ENCODE assay signal across 1 cellular context in the genomic region with DNA sequence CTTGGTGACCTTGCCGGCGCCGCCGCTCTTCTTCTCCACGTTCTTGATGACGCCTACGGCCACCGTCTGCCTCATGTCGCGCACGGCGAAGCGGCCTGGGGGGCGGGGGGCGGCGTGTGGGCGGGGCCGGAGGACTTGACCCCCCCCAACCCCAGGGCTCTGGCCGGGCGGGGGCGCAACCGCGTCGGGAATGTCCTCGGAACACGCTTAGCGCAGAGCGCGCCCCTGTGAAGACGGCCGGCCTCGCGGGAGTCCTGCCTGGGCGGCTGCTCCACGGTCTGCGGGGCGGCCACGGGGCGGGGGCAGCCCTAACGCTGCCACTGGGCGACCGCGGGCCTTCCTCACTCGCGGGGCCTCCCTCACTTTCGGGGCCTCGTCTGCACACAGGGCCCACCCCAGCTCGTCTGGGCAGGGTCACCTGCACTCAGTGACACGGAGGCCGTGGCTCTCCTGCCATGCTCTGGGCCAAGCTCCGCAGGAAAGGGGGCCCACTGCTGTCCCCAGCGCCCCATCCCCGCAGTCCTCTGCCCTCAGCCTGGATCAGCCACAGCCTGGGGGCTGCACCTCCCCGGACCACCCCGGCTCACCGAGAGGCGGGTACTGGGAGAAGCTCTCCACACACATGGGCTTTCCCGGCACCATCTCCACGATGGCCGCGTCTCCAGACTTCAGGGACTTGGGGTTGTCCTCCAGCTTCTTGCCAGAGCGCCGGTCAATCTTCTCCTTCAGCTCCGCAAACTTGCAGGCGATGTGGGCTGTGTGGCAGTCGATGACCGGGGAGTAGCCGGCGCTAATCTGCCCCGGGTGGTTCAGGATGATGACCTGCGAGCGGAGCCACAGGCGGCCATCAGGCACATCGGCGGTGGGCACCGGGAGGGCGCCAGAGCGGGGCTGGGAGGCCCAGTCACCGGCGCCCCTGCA.
TF ChIP-seq lines count a peak whose summit lies in the region.

No MANE protein-coding gene starts in this region.

TF ChIP-seq in neural cell, 6 proteins besides CTCF, POLR2A, EP300 and RAD21:
- no peak for TF ChIP-seq SMC3 (conservative IDR thresholded peaks at IDR 0.05; ENCODE audit: poor library complexity)
- no peak for TF ChIP-seq POLR2AphosphoS5 (IDR thresholded peaks at IDR 0.05)
- TF ChIP-seq, protein P1, sequence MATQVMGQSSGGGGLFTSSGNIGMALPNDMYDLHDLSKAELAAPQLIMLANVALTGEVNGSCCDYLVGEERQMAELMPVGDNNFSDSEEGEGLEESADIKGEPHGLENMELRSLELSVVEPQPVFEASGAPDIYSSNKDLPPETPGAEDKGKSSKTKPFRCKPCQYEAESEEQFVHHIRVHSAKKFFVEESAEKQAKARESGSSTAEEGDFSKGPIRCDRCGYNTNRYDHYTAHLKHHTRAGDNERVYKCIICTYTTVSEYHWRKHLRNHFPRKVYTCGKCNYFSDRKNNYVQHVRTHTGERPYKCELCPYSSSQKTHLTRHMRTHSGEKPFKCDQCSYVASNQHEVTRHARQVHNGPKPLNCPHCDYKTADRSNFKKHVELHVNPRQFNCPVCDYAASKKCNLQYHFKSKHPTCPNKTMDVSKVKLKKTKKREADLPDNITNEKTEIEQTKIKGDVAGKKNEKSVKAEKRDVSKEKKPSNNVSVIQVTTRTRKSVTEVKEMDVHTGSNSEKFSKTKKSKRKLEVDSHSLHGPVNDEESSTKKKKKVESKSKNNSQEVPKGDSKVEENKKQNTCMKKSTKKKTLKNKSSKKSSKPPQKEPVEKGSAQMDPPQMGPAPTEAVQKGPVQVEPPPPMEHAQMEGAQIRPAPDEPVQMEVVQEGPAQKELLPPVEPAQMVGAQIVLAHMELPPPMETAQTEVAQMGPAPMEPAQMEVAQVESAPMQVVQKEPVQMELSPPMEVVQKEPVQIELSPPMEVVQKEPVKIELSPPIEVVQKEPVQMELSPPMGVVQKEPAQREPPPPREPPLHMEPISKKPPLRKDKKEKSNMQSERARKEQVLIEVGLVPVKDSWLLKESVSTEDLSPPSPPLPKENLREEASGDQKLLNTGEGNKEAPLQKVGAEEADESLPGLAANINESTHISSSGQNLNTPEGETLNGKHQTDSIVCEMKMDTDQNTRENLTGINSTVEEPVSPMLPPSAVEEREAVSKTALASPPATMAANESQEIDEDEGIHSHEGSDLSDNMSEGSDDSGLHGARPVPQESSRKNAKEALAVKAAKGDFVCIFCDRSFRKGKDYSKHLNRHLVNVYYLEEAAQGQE (IDR thresholded peaks at IDR 0.05; ENCODE audit: borderline replicate concordance): no peak
- no peak for TF ChIP-seq MXI1 (conservative IDR thresholded peaks at IDR 0.05; ENCODE audit: poor library complexity, severe bottlenecking)
- TF ChIP-seq TAF1 (IDR thresholded peaks at IDR 0.05; ENCODE audit: low read depth): no peak
- TF ChIP-seq EZH2 (IDR thresholded peaks at IDR 0.05; ENCODE audit: borderline replicate concordance, insufficient read depth, low read length, poor library complexity, severe bottlenecking): no peak
TF ChIP-seq in neural cell: peak in this region for 0.
